In genomic region chr9:129835128-129835859, GRCh38 we compare ENCODE assay signal across 1 cellular context.
TF ChIP-seq lines count a peak whose summit lies in the region.

C9orf78 (minus strand) TSS chr9:129835275; CDS start chr9:129835221, 54 bp downstream.
USP20 (plus strand) TSS chr9:129835458; CDS start chr9:129852556, 17,098 bp downstream.

TF ChIP-seq in H1, 55 proteins besides CTCF, POLR2A, EP300 and RAD21:
- TF ChIP-seq KDM4A (IDR thresholded peaks at IDR 0.05; ENCODE audit: low read depth, low read length, severe bottlenecking) (peak; percentile 94), NANOG (IDR thresholded peaks at IDR 0.05; ENCODE audit: insufficient read depth, low read depth, low read length, poor library complexity, severe bottlenecking) (no peak), ASH2L (IDR thresholded peaks at IDR 0.05; ENCODE audit: low read length) (peak; percentile 90), KDM5A (IDR thresholded peaks at IDR 0.05; ENCODE audit: low read length) (peak; percentile 90), JUN (IDR thresholded peaks at IDR 0.05; ENCODE audit: low read depth, low read length) (no peak), CBX8 (IDR thresholded peaks at IDR 0.05; ENCODE audit: borderline replicate concordance, low read depth, low read length) (no peak), SP1 (IDR thresholded peaks at IDR 0.05; ENCODE audit: low read depth, low read length) (peak; percentile 73; the same call in 1 of the 2 replicates), TBP (IDR thresholded peaks at IDR 0.05; ENCODE audit: low read depth, low read length) (peak; percentile 55; the same call in 1 of the 2 replicates), ATF3 (IDR thresholded peaks at IDR 0.05; ENCODE audit: insufficient read depth, low read depth, low read length) (peak; percentile 61; the same call in 1 of the 2 replicates), ZNF274 (IDR thresholded peaks at IDR 0.05; ENCODE audit: borderline replicate concordance, extremely low read depth, low read length) (no peak), POLR2AphosphoS5 (IDR thresholded peaks at IDR 0.05; ENCODE audit: low read depth, low read length) (peak; percentile 69; the same call in 1 of the 2 replicates), TAF1 (IDR thresholded peaks at IDR 0.05; ENCODE audit: low read depth, low read length) (peak; percentile 87), BCL11A (IDR thresholded peaks at IDR 0.05; ENCODE audit: low read depth in 2 of 2, low read length in 2 of 2) (no peak), CHD2 (IDR thresholded peaks at IDR 0.05; ENCODE audit: low read length) (no peak), SIN3A (conservative IDR thresholded peaks at IDR 0.05 in 1 of 2, IDR thresholded peaks at IDR 0.05 in 1 of 2; ENCODE audit: low read depth in 1 of 2, low read length in 2 of 2) (peak; percentile 79 to 99; a peak in 3 of 4 replicates), USF2 (IDR thresholded peaks at IDR 0.05; ENCODE audit: low read length) (no peak), GABPA (IDR thresholded peaks at IDR 0.05; ENCODE audit: borderline replicate concordance, insufficient read depth, low read length) (peak; percentile 61; the same call in 1 of the 2 replicates), CHD1 (IDR thresholded peaks at IDR 0.05; ENCODE audit: low read depth, low read length) (no peak), ATF2 (IDR thresholded peaks at IDR 0.05; ENCODE audit: low read length) (no peak), MAX (IDR thresholded peaks at IDR 0.05) (peak; percentile 84), HDAC2 (IDR thresholded peaks at IDR 0.05; ENCODE audit: borderline replicate concordance in 1 of 2, low read depth in 2 of 2, low read length in 2 of 2) (peak in 1 of 2 experiments; percentile 74; a peak in 1 of 4 replicates), SP4 (IDR thresholded peaks at IDR 0.05; ENCODE audit: low read length) (peak; percentile 80), SIRT6 (IDR thresholded peaks at IDR 0.05; ENCODE audit: low read length) (no peak), CREB1 (IDR thresholded peaks at IDR 0.05) (peak; percentile 97), EZH2 (IDR thresholded peaks at IDR 0.05; ENCODE audit: low read depth, low read length, severe bottlenecking) (no peak), PHF8 (conservative IDR thresholded peaks at IDR 0.05; ENCODE audit: low read depth, low read length) (peak; percentile 96), EGR1 (IDR thresholded peaks at IDR 0.05; ENCODE audit: borderline replicate concordance, low read depth, low read length) (no peak; the same call in 1 of the 2 replicates), BACH1 (IDR thresholded peaks at IDR 0.05; ENCODE audit: low read length) (no peak), JUND (IDR thresholded peaks at IDR 0.05; ENCODE audit: low read length) (no peak), SRF (IDR thresholded peaks at IDR 0.05; ENCODE audit: low read depth, low read length) (peak; percentile 77), KDM1A (IDR thresholded peaks at IDR 0.05; ENCODE audit: borderline replicate concordance, low read length) (no peak), NRF1 (IDR thresholded peaks at IDR 0.05; ENCODE audit: low read depth, low read length) (no peak), RBBP5 (IDR thresholded peaks at IDR 0.05; ENCODE audit: borderline replicate concordance, low read depth, low read length) (peak; percentile 82; the same call in 1 of the 2 replicates), E2F6 (IDR thresholded peaks at IDR 0.05) (no peak), RXRA (IDR thresholded peaks at IDR 0.05; ENCODE audit: insufficient read depth, low read depth, low read length) (no peak), RFX5 (IDR thresholded peaks at IDR 0.05; ENCODE audit: borderline replicate concordance, low read depth, low read length) (no peak)
